ENCODE assay signal across 10 cellular contexts in genomic region chr11:44564198-44564597, GRCh38. TPM values are rescaled to one million over a fixed set of nuclear protein-coding genes. Genes with fewer than 3 reads are reported as not detected.
DNase-seq lines count a peak whose midpoint lies in the region; ATAC-seq, FAIRE-seq and TF ChIP-seq lines count a peak whose summit lies in the region.
"Had no signal": no experiment of that assay in that cellular context is flagged by ENCODE, and none has a peak within 500 bp of the region (broad histone marks: within the 10 kb centered on the region; RNA-seq: fewer than 3 reads in every experiment).

No MANE protein-coding gene starts in this region.

- TF ChIP-seq CTCF in endodermal cell (conservative IDR thresholded peaks at IDR 0.05) = no peak
- no peak for TF ChIP-seq CTCF in BE2C (IDR thresholded peaks at IDR 0.05; ENCODE audit: low read depth, low read length)

- H3K27me3 Mint-ChIP-seq in endodermal cell (ENCODE audit: insufficient read depth) = peaks cover 47% of the 10 kb centered on the region
- H3K27me3 Mint-ChIP-seq: stimulated activated naive CD8-positive, alpha-beta T cell treated with anti-CD3 and anti-CD28 coated beads, Interleukin-15, Interleukin-2, amounts not matched to agents 100 ng/mL and 50 ng/mL, for 24 hours had no signal

- H3K36me3 ChIP-seq in GM23248 (ENCODE audit: low read depth) (no peaks in the 10 kb centered on the region), endodermal cell (ENCODE audit: control insufficient read depth, insufficient read depth, low read length) (no peaks in the 10 kb centered on the region), BE2C (no peaks in the 10 kb centered on the region)

- intact Hi-C loops in sciatic nerve (cut with DNase I) = no loop called here

- H3K27ac Mint-ChIP-seq in endodermal cell = no peak overlapping the region

- no peak for FAIRE-seq in GM12892 (lab: Jason Lieb, UNC)
- FAIRE-seq: colon had no signal

- peak overlapping the region; percentile 84 for H2AFZ ChIP-seq in GM23248

- peak; percentile 2 for ATAC-seq in sciatic nerve

- no peaks in the 10 kb centered on the region for H3K36me3 Mint-ChIP-seq in endodermal cell (ENCODE audit: low read depth)

- H3K27me3 ChIP-seq in GM23248 (replicated peaks; ENCODE audit: insufficient read depth) (no peaks in the 10 kb centered on the region), endodermal cell (ENCODE audit: control insufficient read depth, insufficient read depth, low read length, poor library complexity, severe bottlenecking) (peaks cover 33% of the 10 kb centered on the region), BE2C (no peaks in the 10 kb centered on the region)

- no peaks in the 10 kb centered on the region for H4K20me1 ChIP-seq in GM23248 (ENCODE audit: insufficient read depth)

- peak overlapping the region; percentile 96 for H3K4me2 ChIP-seq in GM23248 (ENCODE audit: unreplicated experiment)

- H3K4me1 Mint-ChIP-seq in endodermal cell = peaks cover 8% of the 10 kb centered on the region

- H3K9ac ChIP-seq in GM23248 = peak overlapping the region; percentile 97
- H3K9ac ChIP-seq in endodermal cell (ENCODE audit: extremely low read depth, low read length, poor library complexity, severe bottlenecking) = no peak overlapping the region

- DNase-seq in GM23248 (peak; percentile 11), NCI-H748 treated with DMSO at 0.1 percent for 48 hours (lab: John Stamatoyannopoulos, UW) (peak; percentile 54), endodermal cell (no peak), sciatic nerve (ENCODE audit: low spot score) (no peak), GM12892 (ENCODE audit: insufficient read length) (no peak), BE2C (no peak), NOMO-1 treated with dmso at 0.1 percent for 144 hours (lab: John Stamatoyannopoulos, UW; ENCODE audit: unreplicated experiment) (no peak)
- DNase-seq in activated CD4-positive, alpha-beta T cell treated with anti-CD3 and anti-CD28 coated beads for 4 hours = no peak

- H3K27ac ChIP-seq in GM23248 (peak overlapping the region; percentile 99), endodermal cell (ENCODE audit: low read depth, low read length) (no peak overlapping the region)

- 76 to 77% methylated on average over 8 of the region's 8 CpGs for WGBS in GM23248 (ENCODE audit: low coverage in 1 of 2, low lambda C conversion rate in 2 of 2, missing lambda C conversion rate in 2 of 2), 2 experiments
- 83 to 94% methylated on average over 4 to 8 of the region's 8 CpGs for WGBS in endodermal cell (ENCODE audit: insufficient coverage in 1 of 2, insufficient read length in 1 of 2), 2 experiments

- no peaks in the 10 kb centered on the region for H3K9me3 Mint-ChIP-seq in endodermal cell
- H3K9me3 Mint-ChIP-seq: stimulated activated naive CD8-positive, alpha-beta T cell treated with anti-CD3 and anti-CD28 coated beads, Interleukin-15, Interleukin-2, amounts not matched to agents 100 ng/mL and 50 ng/mL, for 24 hours had no signal

- in situ Hi-C loops in GM23248 (cut with MboI) = loop anchor here (10.0 kb wide), 1 partner anchor 341 kb away; no protein-coding TSS in a partner anchor

- H3K9me2 ChIP-seq in GM23248 (ENCODE audit: insufficient read depth) = no peaks in the 10 kb centered on the region

- H3K4me3 Mint-ChIP-seq in endodermal cell = peak overlapping the region; percentile 57

- H3K4me3 ChIP-seq in GM23248 = peak overlapping the region; percentile 80
- no peak overlapping the region for H3K4me3 ChIP-seq in endodermal cell (ENCODE audit: low read length)
- H3K4me3 ChIP-seq in BE2C (ENCODE audit: low read depth, low read length) = no peak overlapping the region

- no peaks in the 10 kb centered on the region for H3K79me2 ChIP-seq in GM23248 (ENCODE audit: insufficient read depth)

- no peak for TF ChIP-seq POLR2A in GM12892 (IDR thresholded peaks at IDR 0.05; ENCODE audit: low read depth, low read length)

- H3F3A ChIP-seq in GM23248 (ENCODE audit: insufficient read depth) = peaks cover 19% of the 10 kb centered on the region

- H3K9me3 ChIP-seq in GM23248 (ENCODE audit: low read depth) (no peaks in the 10 kb centered on the region), endodermal cell (ENCODE audit: control insufficient read depth, low read length) (no peaks in the 10 kb centered on the region), BE2C (no peaks in the 10 kb centered on the region)

- H3K4me1 ChIP-seq in GM23248 (ENCODE audit: insufficient read depth) (peaks cover 21% of the 10 kb centered on the region), endodermal cell (ENCODE audit: control insufficient read depth, insufficient read depth, low read length) (peaks cover 2% of the 10 kb centered on the region), BE2C (no peaks in the 10 kb centered on the region)

RNA-seq across cellular contexts. Expression of gene CD82, which starts 1.3 kb away (rescaled TPM):
- total RNA-seq in GM23248 (2014; rRNA removed; shearing (Covaris generic)) = 4.8 and 9.9 TPM in 2 replicates
- 6.0 and 8.6 TPM in 2 replicates for polyA plus RNA-seq in GM23248 (2016; fragmentation: Nextera tagmentation; extraction: Ambion mirVana)
- total RNA-seq in endodermal cell (1 to 10 TPM; 1.7 to 3.0 TPM), sciatic nerve (127 TPM)
- polyA plus RNA-seq in endodermal cell (2013, experiment 1 of 2) = 19.6 TPM
- polyA plus RNA-seq in endodermal cell (2013, experiment 2 of 2) = 12.6 TPM
- 109 TPM for polyA plus RNA-seq in GM12892 (2012; ENCODE audit: missing spikeins)
- polyA plus RNA-seq in BE2C (2012; ENCODE audit: insufficient read depth, insufficient read length, low read depth) = 1.3 TPM

Comparison
In these comparisons a context has a peak if more than half of its experiments do, and no peak if none do; other contexts are left out.
1. DNase-seq: peak in GM23248 (single experiment) and NCI-H748 treated with DMSO at 0.1 percent for 48 hours (single experiment); none in endodermal cell (single experiment), sciatic nerve (single experiment), GM12892 (single experiment), BE2C (single experiment), activated CD4-positive, alpha-beta T cell treated with anti-CD3 and anti-CD28 coated beads for 4 hours (0 of 2) and NOMO-1 treated with dmso at 0.1 percent for 144 hours (single experiment).
2. RNA of gene CD82, which starts 1.3 kb away (total RNA-seq): 127 TPM in sciatic nerve (single experiment); 4.8 to 9.9 TPM in GM23248 and 1.7 to 3.0 TPM in endodermal cell; every median in the first group is over 10 times any median in the second.